29 cellular contexts compared by ENCODE assay signal in the genomic region with DNA sequence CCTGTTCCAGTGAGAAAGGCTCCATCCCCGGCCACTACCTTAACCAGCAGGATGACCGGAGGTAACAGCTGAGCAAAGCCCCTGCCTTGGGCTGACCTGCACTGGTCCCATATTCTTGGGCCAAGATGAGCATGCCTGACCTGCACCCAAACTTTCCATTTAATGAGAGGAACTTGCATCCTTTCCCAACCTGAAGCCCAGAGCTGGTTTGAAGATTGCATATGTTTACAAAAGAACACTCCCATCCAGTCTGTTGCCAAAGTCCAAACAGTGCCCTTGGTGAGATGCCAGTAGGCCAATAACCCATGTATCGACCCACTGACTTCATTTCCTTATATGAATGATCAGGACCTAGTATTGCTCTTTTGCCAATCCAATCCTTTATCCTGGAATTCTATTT. TPM values are rescaled to one million over a fixed set of nuclear protein-coding genes. Genes with fewer than 3 reads are reported as not detected.
DNase-seq lines count a peak whose midpoint lies in the region; ATAC-seq and TF ChIP-seq lines count a peak whose summit lies in the region.
"Had no signal": no experiment of that assay in that cellular context is flagged by ENCODE, and none has a peak within 500 bp of the region (broad histone marks: within the 10 kb centered on the region; RNA-seq: fewer than 3 reads in every experiment).

No MANE protein-coding gene starts in this region.

- peaks cover 47% of the 10 kb centered on the region for H3K4me1 Mint-ChIP-seq in activated T-cell treated with anti-CD3 and anti-CD28 coated beads, Interleukin-2, amount 50 U/mL, for 24 hours (ENCODE audit: low read depth)
- H3K4me1 Mint-ChIP-seq in Calu3 (ENCODE audit: low read depth, unreplicated experiment), result peaks cover 43% of the 10 kb centered on the region
- peaks cover 23 to 68% (median 56%) of the 10 kb centered on the region in 7 donors for H3K4me1 Mint-ChIP-seq in naive thymus-derived CD4-positive, alpha-beta T cell

- no peak overlapping the region for H2AFZ ChIP-seq in hepatocyte
- H2AFZ ChIP-seq: parathyroid adenoma had no signal

- POLR2A ChIA-PET in naive thymus-derived CD4-positive, alpha-beta T cell (lab: Charles Lee), result interaction anchor here (0.6 to 0.9 kb wide), 3 partner anchors 12 to 187 kb away, joined by 3 read pairs; partner anchors contain the start of gene RPL31

- no peak for ATAC-seq in naive thymus-derived CD4-positive, alpha-beta T cell
- ATAC-seq: foreskin keratinocyte, sciatic nerve had no signal

- no peak overlapping the region for H3K4me2 ChIP-seq in hepatocyte

- no peaks in the 10 kb centered on the region for H3K9me3 ChIP-seq in hepatocyte (ENCODE audit: low read depth)
- H3K9me3 ChIP-seq in naive thymus-derived CD4-positive, alpha-beta T cell (ENCODE audit: control insufficient read depth in 2 of 3, low read length in 3 of 3), result no peaks in the 10 kb centered on the region
- H3K9me3 ChIP-seq: esophagus muscularis mucosa, SJSA1, thoracic aorta, uterus had no signal

- H3K4me1 ChIP-seq in hepatocyte (ENCODE audit: insufficient read depth), result peaks cover 7% of the 10 kb centered on the region
- H3K4me1 ChIP-seq in naive thymus-derived CD4-positive, alpha-beta T cell (ENCODE audit: control insufficient read depth in 2 of 2, insufficient read depth in 2 of 2, low read length in 2 of 2), result peaks cover 0 to 33% of the 10 kb centered on the region in 2 donors
- H3K4me1 ChIP-seq: parathyroid adenoma, uterus had no signal

- 88% methylated on average over 3 of the region's 3 CpGs for WGBS in hepatocyte (ENCODE audit: low lambda C conversion rate, missing lambda C conversion rate)

- peaks cover 14% of the 10 kb centered on the region for H3K27me3 Mint-ChIP-seq in activated T-cell treated with anti-CD3 and anti-CD28 coated beads, Interleukin-2, amount 50 U/mL, for 24 hours
- no peaks in the 10 kb centered on the region for H3K27me3 Mint-ChIP-seq in Calu3 (ENCODE audit: unreplicated experiment)
- peaks cover 0 to 29% (median 5%) of the 10 kb centered on the region in 5 donors for H3K27me3 Mint-ChIP-seq in naive thymus-derived CD4-positive, alpha-beta T cell

- no peaks in the 10 kb centered on the region for H3K36me3 ChIP-seq in hepatocyte (replicated peaks; ENCODE audit: insufficient read depth, low read depth)
- no peaks in the 10 kb centered on the region for H3K36me3 ChIP-seq in naive thymus-derived CD4-positive, alpha-beta T cell (ENCODE audit: control insufficient read depth in 2 of 3, insufficient read depth in 3 of 3, low read length in 3 of 3)
- H3K36me3 ChIP-seq: cardiac muscle cell, esophagus muscularis mucosa, SJSA1, thoracic aorta, uterus had no signal

- no peaks in the 10 kb centered on the region for H3K9me3 Mint-ChIP-seq in activated T-cell treated with anti-CD3 and anti-CD28 coated beads, Interleukin-2, amount 50 U/mL, for 24 hours
- peaks cover 4% of the 10 kb centered on the region for H3K9me3 Mint-ChIP-seq in Calu3 (ENCODE audit: low read depth, unreplicated experiment)
- peaks cover 0 to 5% (median 0%) of the 10 kb centered on the region in 11 donors for H3K9me3 Mint-ChIP-seq in naive thymus-derived CD4-positive, alpha-beta T cell
- H3K9me3 Mint-ChIP-seq: HFFc6 had no signal

- TF ChIP-seq CTCF in Calu3 (IDR thresholded peaks at IDR 0.05; ENCODE audit: unreplicated experiment), result no peak
- no peak for TF ChIP-seq CTCF in hepatocyte (IDR thresholded peaks at IDR 0.05; ENCODE audit: poor library complexity)

- no peak overlapping the region for H3K4me3 Mint-ChIP-seq in activated T-cell treated with anti-CD3 and anti-CD28 coated beads, Interleukin-2, amount 50 U/mL, for 24 hours
- H3K4me3 Mint-ChIP-seq in Calu3 (ENCODE audit: low read depth, unreplicated experiment), result no peak overlapping the region
- peak overlapping the region in 6 of 10 donors; percentile 10 to 74 (median 29) for H3K4me3 Mint-ChIP-seq in naive thymus-derived CD4-positive, alpha-beta T cell
- H3K4me3 Mint-ChIP-seq: activated naive CD8-positive, alpha-beta T cell; HFFc6; mesothelial cell of epicardium had no signal

- H3K27ac ChIP-seq in hepatocyte, result no peak overlapping the region
- no peak overlapping the region for H3K27ac ChIP-seq in naive thymus-derived CD4-positive, alpha-beta T cell (ENCODE audit: low read depth, low read length)
- H3K27ac ChIP-seq: cardiac muscle cell, foreskin keratinocyte, parathyroid adenoma, SJSA1, uterus had no signal

- H3K79me2 ChIP-seq in hepatocyte, result no peaks in the 10 kb centered on the region
- H3K79me2 ChIP-seq: parathyroid adenoma had no signal

- BruUV-seq in Calu3 (replicated peaks; lab: Mats Ljungman, UMichigan), result no TSS peak

- no peaks in the 10 kb centered on the region for H4K20me1 ChIP-seq in hepatocyte (ENCODE audit: insufficient read depth, poor library complexity, severe bottlenecking)

- H3K27ac Mint-ChIP-seq in activated T-cell treated with anti-CD3 and anti-CD28 coated beads, Interleukin-2, amount 50 U/mL, for 24 hours, result peak overlapping the region; percentile 48
- no peak overlapping the region for H3K27ac Mint-ChIP-seq in Calu3 (ENCODE audit: unreplicated experiment)
- H3K27ac Mint-ChIP-seq in naive thymus-derived CD4-positive, alpha-beta T cell, result peak overlapping the region in 1 of 9 donors; percentile 28
- H3K27ac Mint-ChIP-seq: HFFc6, mesothelial cell of epicardium had no signal

- intact Hi-C loops in Calu3 (cut with micrococcal nuclease; ENCODE audit: unreplicated experiment), result no loop called here
- intact Hi-C loops in naive thymus-derived CD4-positive, alpha-beta T cell (cut with micrococcal nuclease), result loop anchor here (5.0 to 10.0 kb wide), 4 partner anchors 130 to 173 kb away; no protein-coding TSS in a partner anchor

- H3K4me3 ChIP-seq in hepatocyte, result no peak overlapping the region
- no peak overlapping the region for H3K4me3 ChIP-seq in naive thymus-derived CD4-positive, alpha-beta T cell (ENCODE audit: low read length)
- H3K4me3 ChIP-seq: cardiac muscle cell, esophagus muscularis mucosa, SJSA1, uterus had no signal

- no peak for DNase-seq in activated T-cell treated with anti-CD3 and anti-CD28 coated beads, Interleukin-2, amount 50 U/mL, for 24 hours
- DNase-seq in activated T-cell treated with anti-CD3 and anti-CD28 coated beads for 4 hours (no peak), Calu3 (peak; percentile 13), hepatocyte (ENCODE audit: low spot score) (peak; percentile 29), C1 segment of cervical spinal cord (lab: John Stamatoyannopoulos, UW) (no peak), activated gamma-delta T cell treated with Interleukin-2 at 50 U/mL for 16 hours (no peak)
- DNase-seq in naive thymus-derived CD4-positive, alpha-beta T cell, result no peak
- no peak for DNase-seq in activated CD8-positive, alpha-beta memory T cell treated with anti-CD3 and anti-CD28 coated beads, Interleukin-2, amount 50 U/mL, for 48 hours
- DNase-seq: activated T-cell treated with anti-CD3 and anti-CD28 coated beads, Interleukin-2, amount 50 U/mL, for 1 hour; aorta; cortex of kidney; DMS53; foreskin keratinocyte; GOT3; HFFc6; Karpas-422; NCI-H1436 treated with DMSO at 0.1 percent for 48 hours; NCI-H774; stimulated activated naive CD8-positive, alpha-beta T cell treated with anti-CD3 and anti-CD28 coated beads, Interleukin-15, Interleukin-2, amounts not matched to agents 100 U/mL and 50 U/mL, for 24 hours; uterus had no signal

- H3K27me3 ChIP-seq in hepatocyte, result peaks cover 2% of the 10 kb centered on the region
- no peaks in the 10 kb centered on the region for H3K27me3 ChIP-seq in naive thymus-derived CD4-positive, alpha-beta T cell (ENCODE audit: control insufficient read depth in 2 of 2, insufficient read depth in 2 of 2, low read length in 2 of 2)
- H3K27me3 ChIP-seq: foreskin keratinocyte, SJSA1, uterus had no signal

- H3K9me2 ChIP-seq in hepatocyte (replicated peaks; ENCODE audit: insufficient read depth), result no peaks in the 10 kb centered on the region

- CTCF ChIA-PET in Calu3 (lab: Charles Lee), result no interaction called here
- CTCF ChIA-PET in naive thymus-derived CD4-positive, alpha-beta T cell (lab: Charles Lee), result no interaction called here

- H3K36me3 Mint-ChIP-seq in activated T-cell treated with anti-CD3 and anti-CD28 coated beads, Interleukin-2, amount 50 U/mL, for 24 hours (ENCODE audit: low read depth), result no peaks in the 10 kb centered on the region
- peaks cover 26% of the 10 kb centered on the region for H3K36me3 Mint-ChIP-seq in Calu3 (ENCODE audit: insufficient read depth, unreplicated experiment)
- H3K36me3 Mint-ChIP-seq in naive thymus-derived CD4-positive, alpha-beta T cell, result peaks cover 0 to 4% (median 0%) of the 10 kb centered on the region in 5 donors
- H3K36me3 Mint-ChIP-seq: activated naive CD8-positive, alpha-beta T cell; mesothelial cell of epicardium had no signal

RNA-seq across cellular contexts. Expression of gene NPAS2, which starts 5.5 kb away (rescaled TPM):
- total RNA-seq in Calu3 (2022) (142 and 157 TPM in 2 replicates), hepatocyte (7.7 and 8.3 TPM in 2 replicates)
- 14.7 and 16.8 TPM in 2 replicates for polyA plus RNA-seq in hepatocyte
- 10 to 100 TPM in 2 of 5 experiments, 1 to 10 TPM in 3; 2.7 to 15.0 (median 8.9) TPM for total RNA-seq in naive thymus-derived CD4-positive, alpha-beta T cell
- polyA plus RNA-seq in naive thymus-derived CD4-positive, alpha-beta T cell, result 1 to 10 TPM; 1.2 to 8.3 TPM
- total RNA-seq: G401 had no signal

Comparison
In these comparisons a context has a peak if more than half of its experiments do, and no peak if none do; other contexts are left out.
1. DNase-seq: peak in Calu3 (single experiment) and hepatocyte (single experiment); none in activated T-cell treated with anti-CD3 and anti-CD28 coated beads, Interleukin-2, amount 50 U/mL, for 24 hours (single experiment), activated T-cell treated with anti-CD3 and anti-CD28 coated beads for 4 hours (single experiment), naive thymus-derived CD4-positive, alpha-beta T cell (0 of 9), C1 segment of cervical spinal cord (0 of 14), activated CD8-positive, alpha-beta memory T cell treated with anti-CD3 and anti-CD28 coated beads, Interleukin-2, amount 50 U/mL, for 48 hours (single experiment) and activated gamma-delta T cell treated with Interleukin-2 at 50 U/mL for 16 hours (single experiment).
2. H3K4me3 Mint-ChIP-seq: peak in naive thymus-derived CD4-positive, alpha-beta T cell (6 of 10); none in activated T-cell treated with anti-CD3 and anti-CD28 coated beads, Interleukin-2, amount 50 U/mL, for 24 hours (single experiment) and Calu3 (single experiment).